ENCODE assay signal across 23 cellular contexts in the genomic region with DNA sequence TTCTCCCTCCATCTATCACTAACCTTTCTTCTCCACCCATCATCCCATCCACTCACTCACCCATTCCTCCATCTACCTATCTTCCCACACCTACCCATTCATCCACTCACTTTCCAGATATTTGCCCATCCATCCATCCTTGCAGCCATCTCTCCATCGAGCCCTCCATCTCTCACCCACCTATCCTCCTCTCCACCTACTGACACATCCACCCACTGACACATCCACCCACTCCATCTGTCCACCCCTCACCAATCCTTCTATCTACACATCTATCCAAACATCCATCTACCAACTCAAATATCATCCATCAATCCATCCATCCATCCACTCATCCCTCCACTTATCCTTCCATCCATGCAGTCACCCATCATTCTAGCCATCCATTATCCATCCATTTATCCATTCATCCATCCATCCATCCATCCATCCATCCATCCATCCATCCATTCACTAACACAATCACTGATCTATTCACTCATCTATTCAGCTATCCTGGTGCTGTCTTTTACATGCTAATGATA.
"Had no signal": no experiment of that assay in that cellular context is flagged by ENCODE, and none has a peak within 500 bp of the region (broad histone marks: within the 10 kb centered on the region; RNA-seq: fewer than 3 reads in every experiment).

No MANE protein-coding gene starts in this region.

- H3K9me3 ChIP-seq: ovary, right atrium auricular region, right lobe of liver, vagina had no signal

- DNase-seq: hypothalamus; immature natural killer cell; kidney; left ventricle myocardium inferior; mesendoderm; naive B cell; natural killer cell; nucleus accumbens; ovary; right lobe of liver; stimulated activated CD4-positive, alpha-beta T cell treated with anti-CD3 and anti-CD28 coated beads, Interleukin-1b, Interleukin-23, amount 100 ng/mL, for 48 hours; stimulated activated CD4-positive, alpha-beta T cell treated with anti-CD3 and anti-CD28 coated beads, Interleukin-2, amount 100 ng/mL, for 48 hours; stimulated activated CD4-positive, alpha-beta T cell treated with anti-CD3 and anti-CD28 coated beads, Interleukin-4, amount 100 ng/mL, for 4 hours; stimulated activated CD8-positive, alpha-beta memory T cell treated with anti-CD3 and anti-CD28 coated beads, Interleukin-4, amount 100 ng/mL, for 48 hours; stimulated activated naive CD4-positive, alpha-beta T cell treated with Interleukin-2 at 50 U/mL for 16 hours; stimulated activated naive CD8-positive, alpha-beta T cell treated with anti-CD3 and anti-CD28 coated beads, Interleukin-15, amount 100 ng/mL, for 72 hours; substantia nigra had no signal

- H3K27ac ChIP-seq: left ventricle myocardium inferior, ovary, right atrium auricular region, right lobe of liver, tibial nerve, vagina had no signal

- H3K4me1 ChIP-seq: left ventricle myocardium inferior, right atrium auricular region, right lobe of liver, vagina had no signal

- H3K4me3 ChIP-seq: left ventricle myocardium inferior, lung, ovary, right atrium auricular region, right lobe of liver, smooth muscle cell, tibial nerve, vagina had no signal

- ATAC-seq: natural killer cell; right lobe of liver; stimulated activated memory B cell treated with anti-CD40 and anti-IgM and Interleukin-4, amounts not matched to agents 10 μg/mL and 1 μg/mL and 100 μg/mL, for 72 hours; stimulated activated naive CD8-positive, alpha-beta T cell treated with anti-CD3 and anti-CD28 coated beads, Interleukin-15, amount 100 ng/mL, for 72 hours had no signal

- H3K27me3 ChIP-seq: ovary, right atrium auricular region, right lobe of liver, tibial nerve, vagina had no signal

- H3K36me3 ChIP-seq: left ventricle myocardium inferior, ovary, right atrium auricular region, right lobe of liver, vagina had no signal

- H3K4me2 ChIP-seq: smooth muscle cell had no signal
